In the genomic region with DNA sequence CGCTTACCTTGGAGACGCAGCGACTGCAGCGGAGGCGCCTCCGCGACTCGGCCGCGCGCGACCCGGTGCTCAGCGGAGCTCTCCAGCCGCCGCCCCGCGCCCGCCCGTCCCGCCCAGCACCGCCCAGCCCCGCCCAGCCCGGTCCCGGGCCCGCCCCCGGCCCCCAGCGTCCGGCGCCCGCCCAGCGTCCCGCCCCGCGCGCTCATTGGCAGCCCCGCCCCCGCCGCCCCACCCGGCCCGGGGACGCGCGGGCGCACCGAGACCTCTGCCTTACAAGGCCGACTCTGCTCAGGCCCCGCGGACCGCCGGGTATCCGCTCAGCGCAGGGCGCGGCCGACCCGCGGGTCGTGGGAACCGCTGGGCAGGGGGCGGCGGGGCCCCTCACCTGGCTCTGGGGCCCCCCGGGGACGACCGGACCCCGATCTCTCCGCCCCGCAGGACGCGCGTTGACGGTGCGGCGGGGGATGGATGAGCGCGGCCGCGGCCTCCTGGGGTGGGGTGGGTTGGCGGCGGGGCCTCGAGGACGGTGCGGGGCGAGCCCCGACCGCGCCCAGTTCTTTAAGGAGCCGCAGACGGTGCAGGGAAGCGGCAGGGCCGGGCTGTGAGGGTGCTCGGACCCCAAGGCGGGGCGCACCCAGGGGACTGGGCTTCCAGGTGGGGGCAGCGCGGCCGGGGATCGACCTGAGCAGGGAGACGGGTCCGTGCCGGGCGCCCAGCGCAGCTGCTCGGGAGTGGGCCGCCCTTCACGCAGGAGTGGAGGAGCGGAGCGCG, we compare ENCODE assay signal across 8 cellular contexts. TPM values are rescaled to one million over a fixed set of nuclear protein-coding genes. Genes with fewer than 3 reads are reported as not detected.
DNase-seq lines count a peak whose midpoint lies in the region; FAIRE-seq and TF ChIP-seq lines count a peak whose summit lies in the region.
"Not testable (repeated sequence)": the region's sequence is repeated elsewhere in the genome, so short reads cannot be mapped to it uniquely, and the experiment has no call there.

A gene (minus strand): TSS at position 82 of the 771 bp plus-strand sequence. CDS start 15,292 bp downstream, outside the sequence.

- not testable (repeated sequence) for H2BK5ac ChIP-seq in mesendoderm (ENCODE audit: low read length)

- FAIRE-seq in endothelial cell of umbilical vein (lab: Jason Lieb, UNC), result not testable (repeated sequence)

- not testable (repeated sequence) for H3K79me1 ChIP-seq in mesendoderm (ENCODE audit: low read length)

- H4K20me1 ChIP-seq in endothelial cell of umbilical vein (replicated peaks; ENCODE audit: control insufficient read depth, extremely low read depth, insufficient read depth, low read length), result not testable (repeated sequence)

- H2AFZ ChIP-seq in endothelial cell of umbilical vein (ENCODE audit: low read depth, low read length), result not testable (repeated sequence)

- peak within 1 kb of the TSS in 1 of 3 experiments; percentile 15 for H3K4me3 ChIP-seq in endothelial cell of umbilical vein (replicated peaks in 1 of 3; ENCODE audit: insufficient read depth in 1 of 3, low read depth in 1 of 3, low read length in 3 of 3)
- not testable (repeated sequence) for H3K4me3 ChIP-seq in mesendoderm (ENCODE audit: low read length)

- peak within 1 kb of the TSS; percentile 39 for H3K18ac ChIP-seq in mesendoderm (ENCODE audit: low read length)

- H3K36me3 ChIP-seq in endothelial cell of umbilical vein (ENCODE audit: control insufficient read depth in 2 of 2, extremely low read depth in 1 of 2, insufficient read depth in 2 of 2, low read length in 2 of 2); mesendoderm (ENCODE audit: control insufficient read depth, insufficient read depth, low read length): not testable (repeated sequence)

- not testable (repeated sequence) for H3K4me1 ChIP-seq in endothelial cell of umbilical vein (ENCODE audit: control insufficient read depth, extremely low read depth, insufficient read depth, low read length); mesendoderm (ENCODE audit: control insufficient read depth, low read depth, low read length)

- DNase-seq in GM20000 (ENCODE audit: low spot score), result peak; percentile 95
- DNase-seq in HPDE6-E6E7 (ENCODE audit: extremely low spot score), result peak; percentile 74
- peak; percentile 67 for DNase-seq in OCI-M1 (lab: John Stamatoyannopoulos, UW)
- peak; percentile 84 for DNase-seq in activated T-cell treated with anti-CD3 and anti-CD28 coated beads, Interleukin-2, amount 50 U/mL, for 1 hour
- peak; percentile 29 for DNase-seq in endothelial cell of umbilical vein (ENCODE audit: low read depth, low spot score)
- peak; percentile 46 for DNase-seq in mesendoderm
- peak; percentile 64 to 86 for DNase-seq in stimulated activated CD4-positive, alpha-beta T cell treated with anti-CD3 and anti-CD28 coated beads, Interleukin-4, amount 100 ng/mL, for 48 hours (ENCODE audit: low read depth in 2 of 2)

- not testable (repeated sequence) for H3K9me3 ChIP-seq in endothelial cell of umbilical vein (replicated peaks; ENCODE audit: control insufficient read depth, insufficient read depth, low read length)

- dilution Hi-C loops in endothelial cell of umbilical vein (cut with MboI; ENCODE audit: extremely low pct_ligation_motif_present, low sequenced_read_pairs), result not testable (repeated sequence)

- POLR2A ChIA-PET in endothelial cell of umbilical vein (lab: Charles Lee), result not testable (repeated sequence)

- H4K5ac ChIP-seq in mesendoderm (ENCODE audit: low read length), result not testable (repeated sequence)

- H4K8ac ChIP-seq in mesendoderm (ENCODE audit: low read depth, low read length), result not testable (repeated sequence)

- not testable (repeated sequence) for TF ChIP-seq POLR2A in endothelial cell of umbilical vein (IDR thresholded peaks at IDR 0.05; ENCODE audit: low read depth, low read length)

- not testable (repeated sequence) for H2BK15ac ChIP-seq in mesendoderm (replicated peaks; ENCODE audit: low read depth)

- H2AK5ac ChIP-seq in mesendoderm (ENCODE audit: low read length), result not testable (repeated sequence)

- not testable (repeated sequence) for H3K79me2 ChIP-seq in endothelial cell of umbilical vein (ENCODE audit: control insufficient read depth, insufficient read depth, low read length); mesendoderm (ENCODE audit: control insufficient read depth, insufficient read depth, low read length)

- BruUV-seq in endothelial cell of umbilical vein (replicated peaks; lab: Mats Ljungman, UMichigan), result not testable (repeated sequence)

- not testable (repeated sequence) for TF ChIP-seq CTCF in C4-2B (conservative IDR thresholded peaks at IDR 0.05); GM20000 (IDR thresholded peaks at IDR 0.05; ENCODE audit: extremely low read depth, missing control alignments); endothelial cell of umbilical vein (IDR thresholded peaks at IDR 0.05; ENCODE audit: extremely low read depth in 1 of 2, insufficient read depth in 1 of 2, low read depth in 1 of 2, low read length in 2 of 2)

- H2BK120ac ChIP-seq in mesendoderm (ENCODE audit: low read depth, low read length), result not testable (repeated sequence)

- not testable (repeated sequence) for H3K27me3 ChIP-seq in endothelial cell of umbilical vein (ENCODE audit: control insufficient read depth in 2 of 2, insufficient read depth in 2 of 2, low read length in 2 of 2); mesendoderm (ENCODE audit: insufficient read depth, low read length, poor library complexity)

- intact Hi-C loops in endothelial cell of umbilical vein (cut with micrococcal nuclease), result loop anchor here (2.0 kb wide), 1 partner anchor 91 kb away; a partner anchor contains a TSS

- not testable (repeated sequence) for H3K9me1 ChIP-seq in endothelial cell of umbilical vein (replicated peaks; ENCODE audit: control insufficient read depth, extremely low read depth, insufficient read depth, low read length)

- no CpG with 5 or more reads among the region's 109 CpGs for WGBS in mesendoderm (ENCODE audit: extremely low coverage, insufficient coverage, low lambda C conversion rate)

- peak within 1 kb of the TSS; percentile 74 for H3K27ac ChIP-seq in C4-2B
- H3K27ac ChIP-seq in endothelial cell of umbilical vein (ENCODE audit: insufficient read depth, low read depth, low read length); mesendoderm (ENCODE audit: low read depth, low read length): not testable (repeated sequence)

- H3K9ac ChIP-seq in endothelial cell of umbilical vein (replicated peaks; ENCODE audit: extremely low read depth, insufficient read depth, low read length); mesendoderm (ENCODE audit: low read length): not testable (repeated sequence)

- not testable (repeated sequence) for H3K4ac ChIP-seq in mesendoderm (ENCODE audit: low read depth, low read length)

- H3K4me2 ChIP-seq in endothelial cell of umbilical vein (ENCODE audit: insufficient read depth, low read length), result peak within 1 kb of the TSS; percentile 31
- H3K4me2 ChIP-seq in mesendoderm (ENCODE audit: low read length), result not testable (repeated sequence)

- H3K56ac ChIP-seq in mesendoderm (ENCODE audit: low read length), result not testable (repeated sequence)

- H3K23ac ChIP-seq in mesendoderm (ENCODE audit: low read length), result not testable (repeated sequence)

- CTCF ChIA-PET in endothelial cell of umbilical vein (lab: Charles Lee), result not testable (repeated sequence)

TF ChIP-seq in endothelial cell of umbilical vein, 7 proteins besides CTCF, POLR2A, EP300 and RAD21:
- TF ChIP-seq EZH2 (IDR thresholded peaks at IDR 0.05; ENCODE audit: borderline replicate concordance, low read depth, low read length, severe bottlenecking), result peak; percentile 53

RNA-seq across cellular contexts. Expression of the gene that starts here (rescaled TPM):
- 0.07 and 0.09 TPM in 2 replicates for total RNA-seq in endothelial cell of umbilical vein
- polyA plus RNA-seq in endothelial cell of umbilical vein, result 0.04 and 0.08 TPM in 2 replicates
- polyA plus RNA-seq in endothelial cell of umbilical vein (2011; cell fraction: cytosol; rRNA removed), result 0.04 and 0.05 TPM in 2 replicates
- 0.04 and 0.06 TPM in 2 replicates for polyA plus RNA-seq in endothelial cell of umbilical vein (2011; cell fraction: nucleus; rRNA removed)
- 0.12 and 0.14 TPM in 2 replicates for polyA plus RNA-seq in endothelial cell of umbilical vein (2012)
- 0.11 TPM in 1 of 2 replicates, not detected in the other for polyA minus RNA-seq in endothelial cell of umbilical vein
- polyA minus RNA-seq in endothelial cell of umbilical vein (2011; cell fraction: cytosol; rRNA and poly(A)+ RNA removed), result 0.31 TPM
- 0.05 TPM in 1 of 2 replicates, not detected in the other for polyA minus RNA-seq in endothelial cell of umbilical vein (2011; cell fraction: nucleus; rRNA and poly(A)+ RNA removed)
- 0.06 TPM for polyA plus RNA-seq in mesendoderm (2013, experiment 1 of 2)
- polyA plus RNA-seq in mesendoderm (2013, experiment 2 of 2), result 0.06 TPM

Comparison
In these comparisons a context has a peak if more than half of its experiments do, and no peak if none do; other contexts are left out.
1. Peak in DNase-seq and H3K4me2 ChIP-seq in endothelial cell of umbilical vein; RNA of the gene not detected or under 1 TPM.
2. DNase-seq: peak in every context shown above with its lines; median percentile 95 in GM20000; 84 in activated T-cell treated with anti-CD3 and anti-CD28 coated beads, Interleukin-2, amount 50 U/mL, for 1 hour; 75 in stimulated activated CD4-positive, alpha-beta T cell treated with anti-CD3 and anti-CD28 coated beads, Interleukin-4, amount 100 ng/mL, for 48 hours; 74 in HPDE6-E6E7; 67 in OCI-M1; 46 in mesendoderm; 29 in endothelial cell of umbilical vein.